13 cellular contexts compared by ENCODE assay signal in genomic region chr17:8482546-8482945, GRCh38. TPM values are rescaled to one million over a fixed set of nuclear protein-coding genes. Genes with fewer than 3 reads are reported as not detected.
DNase-seq lines count a peak whose midpoint lies in the region; ATAC-seq and TF ChIP-seq lines count a peak whose summit lies in the region.
"Had no signal": no experiment of that assay in that cellular context is flagged by ENCODE, and none has a peak within 500 bp of the region (broad histone marks: within the 10 kb centered on the region; RNA-seq: fewer than 3 reads in every experiment).

No MANE protein-coding gene starts in this region.

- H4K8ac ChIP-seq in IMR-90 (ENCODE audit: low read depth in 2 of 2, low read length in 2 of 2), result no peak overlapping the region

- H2BK5ac ChIP-seq in IMR-90 (ENCODE audit: low read depth, low read length, poor library complexity, severe bottlenecking), result no peak overlapping the region

- H3K4ac ChIP-seq in IMR-90 (ENCODE audit: low read depth, low read length), result no peak overlapping the region

- peak; percentile 18 for DNase-seq in IMR-90
- DNase-seq in globus pallidus (ENCODE audit: low spot score), result peak; percentile 11
- DNase-seq in thoracic aorta (ENCODE audit: low spot score), result no peak
- DNase-seq in Ammon's horn (ENCODE audit: low spot score), result no peak
- DNase-seq in iPS-NIHi11 (ENCODE audit: low spot score), result no peak
- DNase-seq in dedifferentiated amniotic fluid mesenchymal stem cell (ENCODE audit: extremely low spot score), result no peak
- DNase-seq: DMS53, NCI-H1436, NCI-H2029 treated with DMSO at 0.1 percent for 48 hours, NCI-H510A treated with DMSO at 0.1 percent for 48 hours had no signal

- peaks cover 12% of the 10 kb centered on the region; the same call in 1 of the 2 replicates for H4K20me1 ChIP-seq in IMR-90 (ENCODE audit: insufficient read depth, low read length)

- POLR2A ChIA-PET in IMR-90 (lab: Charles Lee; ENCODE audit: unreplicated experiment), result no interaction called here

- H3K4me1 ChIP-seq in IMR-90 (ENCODE audit: control insufficient read depth, insufficient read depth, low read length) (peaks cover 9% of the 10 kb centered on the region), thoracic aorta (ENCODE audit: control insufficient read depth in 1 of 2, low read depth in 2 of 2) (peaks cover 9 to 47% of the 10 kb centered on the region in 2 donors)
- H3K4me1 ChIP-seq: A549 had no signal

- TF ChIP-seq CTCF in IMR-90 (conservative IDR thresholded peaks at IDR 0.05; ENCODE audit: low read depth, low read length) (no peak), brain (conservative IDR thresholded peaks at IDR 0.05) (no peak), thoracic aorta (IDR thresholded peaks at IDR 0.05) (no peak)

- H3K27ac ChIP-seq in IMR-90 (ENCODE audit: insufficient read depth, low read length) (no peak overlapping the region), thoracic aorta (peak overlapping the region; percentile 67 to 76)
- H3K27ac ChIP-seq: A549 had no signal

- H2BK15ac ChIP-seq in IMR-90 (ENCODE audit: low read depth, low read length), result no peak overlapping the region

- intact Hi-C loops in IMR-90 (cut with micrococcal nuclease), result no loop called here

- no peaks in the 10 kb centered on the region for H3K9me3 ChIP-seq in IMR-90 (ENCODE audit: control insufficient read depth, insufficient read depth, low read length)
- no peaks in the 10 kb centered on the region for H3K9me3 ChIP-seq in thoracic aorta

- H3K79me1 ChIP-seq in IMR-90 (ENCODE audit: low read depth in 1 of 2, low read length in 2 of 2), result peaks cover 9 to 34% of the 10 kb centered on the region in 2 experiments; a peak in 3 of 4 replicates

- H3K9me1 ChIP-seq in IMR-90 (ENCODE audit: insufficient read depth, low read length), result 0 out of 2 replicates have a peak, but pooled peaks cover 7% of the 10 kb centered on the region

- H3K27ac Mint-ChIP-seq in brain, result peak overlapping the region in 4 of 5 experiments; percentile 44 to 96 (median 48)
- H3K27ac Mint-ChIP-seq: CD14-positive monocyte had no signal

- H3K4me2 ChIP-seq in IMR-90 (ENCODE audit: low read depth, low read length), result no peak overlapping the region
- H3K4me2 ChIP-seq: A549 had no signal

- H3K36me3 Mint-ChIP-seq in brain, result peaks cover 97% of the 10 kb centered on the region

- no peak overlapping the region for H2AFZ ChIP-seq in IMR-90 (replicated peaks; ENCODE audit: low read length, poor library complexity)

- H3K4me1 Mint-ChIP-seq in brain, result no peaks in the 10 kb centered on the region
- H3K4me1 Mint-ChIP-seq: CD14-positive monocyte had no signal

- H3K36me3 ChIP-seq in IMR-90 (ENCODE audit: control insufficient read depth, insufficient read depth, low read length) (peaks cover 63% of the 10 kb centered on the region), thoracic aorta (peaks cover 95% of the 10 kb centered on the region)

- H3K9me3 Mint-ChIP-seq in brain, result peaks cover 6 to 17% (median 7%) of the 10 kb centered on the region in 5 experiments

- no peak overlapping the region for H4K5ac ChIP-seq in IMR-90 (ENCODE audit: low read depth, low read length)

- H3K27me3 ChIP-seq in IMR-90 (ENCODE audit: control insufficient read depth, insufficient read depth, low read length) (no peaks in the 10 kb centered on the region), thoracic aorta (replicated peaks; ENCODE audit: insufficient read depth) (no peaks in the 10 kb centered on the region)

- H3K56ac ChIP-seq in IMR-90 (ENCODE audit: extremely low read depth, insufficient read depth, low read length), result no peak overlapping the region

- TF ChIP-seq RAD21 in IMR-90 (IDR thresholded peaks at IDR 0.05; ENCODE audit: low read length), result no peak

- no peak overlapping the region for H3K4me3 Mint-ChIP-seq in brain
- H3K4me3 Mint-ChIP-seq: CD14-positive monocyte had no signal

- H3K9ac ChIP-seq in IMR-90 (ENCODE audit: low read depth, low read length), result no peak overlapping the region

- TF ChIP-seq POLR2A in IMR-90 (IDR thresholded peaks at IDR 0.05; ENCODE audit: low read depth, low read length), result no peak

- peak; percentile 61 for ATAC-seq in IMR-90 (ENCODE audit: low read depth)
- no peak for ATAC-seq in thoracic aorta (ENCODE audit: insufficient number of reproducible peaks, low FRiP score, low read depth)
- ATAC-seq: A549 had no signal

- no peak overlapping the region for H2BK120ac ChIP-seq in IMR-90 (ENCODE audit: low read depth, low read length)

- no TSS peak for BruUV-seq in IMR-90 (replicated peaks; lab: Mats Ljungman, UMichigan)

- H2AK9ac ChIP-seq in IMR-90 (replicated peaks; ENCODE audit: low read depth, low read length, poor library complexity), result peak overlapping the region; percentile 3

- CTCF ChIA-PET in IMR-90 (lab: Yijun Ruan, JAX), result interaction anchor here (0.7 to 1.0 kb wide), 2 partner anchors 72 to 76 kb away, joined by 3 read pairs; no protein-coding TSS in a partner anchor

- H3K27me3 Mint-ChIP-seq in brain, result no peaks in the 10 kb centered on the region

- no peak overlapping the region for H3K18ac ChIP-seq in IMR-90 (ENCODE audit: low read depth, low read length)

- no peak overlapping the region for H2BK20ac ChIP-seq in IMR-90 (ENCODE audit: low read depth, low read length)

- no peak overlapping the region for H3K14ac ChIP-seq in IMR-90 (replicated peaks; ENCODE audit: low read depth, low read length)

- in situ Hi-C loops in IMR-90 (cut with MboI; ENCODE audit: low sequenced_read_pairs), result no loop called here

- H3K4me3 ChIP-seq in IMR-90 (ENCODE audit: insufficient read depth, low read depth, low read length), result no peak overlapping the region
- H3K4me3 ChIP-seq in thoracic aorta, result no peak overlapping the region
- H3K4me3 ChIP-seq: A549 had no signal

- H4K91ac ChIP-seq in IMR-90 (ENCODE audit: insufficient read depth, low read depth, low read length), result no peak overlapping the region

- 100% methylated on average over 1 of the region's 5 CpGs; no CpG with 5 or more reads in 1 of the 2 experiments for WGBS in IMR-90 (ENCODE audit: extremely low coverage in 2 of 2, insufficient read length in 1 of 2), 2 experiments

- H2AK5ac ChIP-seq in IMR-90 (ENCODE audit: low read depth, low read length), result no peak overlapping the region

- H3K23ac ChIP-seq in IMR-90 (ENCODE audit: low read depth, low read length), result no peak overlapping the region

- dilution Hi-C loops in IMR-90 (cut with HindIII; ENCODE audit: low sequenced_read_pairs, unreplicated experiment), result no loop called here

TF ChIP-seq in IMR-90, 13 proteins besides CTCF, POLR2A, EP300 and RAD21:
- no peak for TF ChIP-seq MXI1 (IDR thresholded peaks at IDR 0.05; ENCODE audit: borderline replicate concordance, low read depth, low read length)
- no peak for TF ChIP-seq SMC3 (IDR thresholded peaks at IDR 0.05; ENCODE audit: low read depth, low read length)

RNA-seq across cellular contexts. Expression of gene NDEL1, which starts 46.9 kb away (rescaled TPM):
- total RNA-seq in IMR-90 (2012; rRNA removed), result 28.9 and 40.3 TPM in 2 replicates
- 95.6 and 97.7 TPM in 2 replicates for polyA plus RNA-seq in IMR-90 (2012; rRNA removed)
- 53.9 and 88.1 TPM in 2 replicates for polyA plus RNA-seq in IMR-90 (2012; cell fraction: cytosol; rRNA removed)
- 152 and 190 TPM in 2 replicates for polyA plus RNA-seq in IMR-90 (2012; cell fraction: nucleus; rRNA removed; ENCODE audit: low replicate concordance)
- 33.2 TPM for polyA plus RNA-seq in brain (ENCODE audit: insufficient read depth, low read depth, low replicate concordance)
- 100 to 1,000 TPM; 110 to 113 TPM for total RNA-seq in thoracic aorta

Comparison
In these comparisons a context has a peak if more than half of its experiments do, and no peak if none do; other contexts are left out.
1. DNase-seq: peak in IMR-90 (single experiment) and globus pallidus (single experiment); none in thoracic aorta (single experiment), Ammon's horn (single experiment), iPS-NIHi11 (single experiment) and dedifferentiated amniotic fluid mesenchymal stem cell (single experiment).